In genomic region chr17:9991796-9992195, GRCh38 we compare ENCODE assay signal across 25 cellular contexts.
DNase-seq lines count a peak whose midpoint lies in the region; FAIRE-seq and TF ChIP-seq lines count a peak whose summit lies in the region.
"Had no signal": no experiment of that assay in that cellular context is flagged by ENCODE, and none has a peak within 500 bp of the region (broad histone marks: within the 10 kb centered on the region; RNA-seq: fewer than 3 reads in every experiment).

No MANE protein-coding gene starts in this region.

- peaks cover 0 to 42% (median 20%) of the 10 kb centered on the region in 11 experiments; a peak in 19 of 22 replicates for H3K9me3 ChIP-seq in BLaER1 treated with 17β-estradiol and CSF1 and Interleukin-3, amounts not matched to agents 10 nM and 100 nM (replicated peaks in 1 of 11)
- peaks cover 0 to 1% of the 10 kb centered on the region in 2 donors for H3K9me3 ChIP-seq in neuronal stem cell (replicated peaks in 1 of 2; ENCODE audit: control insufficient read depth in 2 of 2, insufficient read depth in 1 of 2, low read depth in 1 of 2, low read length in 2 of 2)

- H4K20me1 ChIP-seq in BLaER1 treated with 17β-estradiol and CSF1 and Interleukin-3, amounts not matched to agents 10 nM and 100 nM: peaks cover 0 to 79% (median 69%) of the 10 kb centered on the region in 11 experiments; a peak in 19 of 22 replicates

- no peak overlapping the region for H4K8ac ChIP-seq in neuronal stem cell (ENCODE audit: low read depth, low read length)

- WGBS in neuronal stem cell (ENCODE audit: extremely low coverage in 2 of 2, insufficient read length in 2 of 2, insufficient replicate concordance in 1 of 2), 2 donors: no CpG with 5 or more reads among the region's 7 CpGs

- no peak overlapping the region for H2BK120ac ChIP-seq in neuronal stem cell (ENCODE audit: low read depth, low read length)

- H3K36me3 Mint-ChIP-seq in T-helper 2 cell treated with Interferon-gamma antibody and Interleukin-4, amounts not matched to agents 5 μg/mL and 100 μg/mL, for 36 hours (ENCODE audit: low read depth): no peaks in the 10 kb centered on the region
- H3K36me3 Mint-ChIP-seq: CD4-positive, alpha-beta memory T cell; CD4-positive, CD25-positive, alpha-beta regulatory T cell had no signal

- no peak overlapping the region for H3K18ac ChIP-seq in neuronal stem cell (ENCODE audit: low read length)

- H3K4me1 Mint-ChIP-seq in T-helper 2 cell treated with Interferon-gamma antibody and Interleukin-4, amounts not matched to agents 5 μg/mL and 100 μg/mL, for 36 hours (ENCODE audit: low read depth): no peaks in the 10 kb centered on the region
- H3K4me1 Mint-ChIP-seq: CD4-positive, CD25-positive, alpha-beta regulatory T cell had no signal

- no peaks in the 10 kb centered on the region for H3K27me3 ChIP-seq in BLaER1 treated with 17β-estradiol and CSF1 and Interleukin-3, amounts not matched to agents 10 nM and 100 nM
- H3K27me3 ChIP-seq in bronchial epithelial cell (ENCODE audit: control insufficient read depth, insufficient read depth, low read length) (no peaks in the 10 kb centered on the region), neuronal stem cell (ENCODE audit: control insufficient read depth in 3 of 3, insufficient read depth in 3 of 3, low read depth in 1 of 3, low read length in 3 of 3) (no peaks in the 10 kb centered on the region)

- no peak overlapping the region for H2BK15ac ChIP-seq in neuronal stem cell (ENCODE audit: low read length)

- peaks cover 4% of the 10 kb centered on the region for H3K9me3 Mint-ChIP-seq in T-helper 2 cell treated with Interferon-gamma antibody and Interleukin-4, amounts not matched to agents 5 μg/mL and 100 μg/mL, for 36 hours

- DNase-seq in bronchial epithelial cell (ENCODE audit: low read depth) (no peak), neuronal stem cell (ENCODE audit: low spot score) (no peak), midbrain (lab: John Stamatoyannopoulos, UW) (no peak), NCI-H748 (lab: John Stamatoyannopoulos, UW; ENCODE audit: unreplicated experiment) (no peak), DMS53 (lab: John Stamatoyannopoulos, UW) (no peak)
- no peak for DNase-seq in T-helper 2 cell treated with Interferon-gamma antibody and Interleukin-4, amounts not matched to agents 5 μg/mL and 100 μg/mL, for 36 hours (ENCODE audit: low spot score)
- DNase-seq: 8988T; ACHN; AML-193; C1 segment of cervical spinal cord; CD4-positive, alpha-beta memory T cell; CD4-positive, CD25-positive, alpha-beta regulatory T cell; CD8-positive, alpha-beta memory T cell; COR-L47; DMS 273 treated with DMSO at 0.1 percent for 48 hours; DMS153; DMS79 treated with DMSO at 0.1 percent for 48 hours; GF-D8 had no signal

- H3K27ac Mint-ChIP-seq in T-helper 2 cell treated with Interferon-gamma antibody and Interleukin-4, amounts not matched to agents 5 μg/mL and 100 μg/mL, for 36 hours: no peak overlapping the region
- H3K27ac Mint-ChIP-seq: B cell; CD4-positive, CD25-positive, alpha-beta regulatory T cell; CD8-positive, alpha-beta memory T cell had no signal

- H2BK5ac ChIP-seq in neuronal stem cell (ENCODE audit: low read length): no peak overlapping the region

- peaks cover 34 to 56% (median 53%) of the 10 kb centered on the region in 10 experiments for H3K4me1 ChIP-seq in BLaER1 treated with 17β-estradiol and CSF1 and Interleukin-3, amounts not matched to agents 10 nM and 100 nM
- peaks cover 0 to 2% of the 10 kb centered on the region in 2 donors for H3K4me1 ChIP-seq in neuronal stem cell (ENCODE audit: control insufficient read depth in 2 of 2, insufficient read depth in 1 of 2, low read depth in 1 of 2, low read length in 2 of 2)

- H3K23ac ChIP-seq in neuronal stem cell (ENCODE audit: low read depth, low read length, poor library complexity): no peak overlapping the region

- H2BK12ac ChIP-seq in neuronal stem cell (ENCODE audit: low read length): no peak overlapping the region

- FAIRE-seq in bronchial epithelial cell (lab: Jason Lieb, UNC): peak; percentile 80
- FAIRE-seq: A204.1, G401.6, GM12891, GM19239 had no signal

- H2AFZ ChIP-seq in neuronal stem cell (ENCODE audit: low read length): no peak overlapping the region

- no peak overlapping the region for H4K91ac ChIP-seq in neuronal stem cell (ENCODE audit: low read depth, low read length, poor library complexity)

- no peaks in the 10 kb centered on the region for H3K79me1 ChIP-seq in neuronal stem cell (ENCODE audit: low read depth, low read length)

- H2AK5ac ChIP-seq in neuronal stem cell (ENCODE audit: low read depth, low read length): no peak overlapping the region

- H3K4ac ChIP-seq in neuronal stem cell (ENCODE audit: low read length): no peak overlapping the region

- H3K4me3 Mint-ChIP-seq in T-helper 2 cell treated with Interferon-gamma antibody and Interleukin-4, amounts not matched to agents 5 μg/mL and 100 μg/mL, for 36 hours: no peak overlapping the region
- H3K4me3 Mint-ChIP-seq: B cell; CD14-positive monocyte; CD4-positive, alpha-beta memory T cell; CD4-positive, CD25-positive, alpha-beta regulatory T cell; CD8-positive, alpha-beta memory T cell had no signal

- H3K27ac ChIP-seq in BLaER1 treated with 17β-estradiol and CSF1 and Interleukin-3, amounts not matched to agents 10 nM and 100 nM: 0 out of 22 replicates have a peak overlapping the region, but pooled peaks of 1 of the 11 experiments have one; percentile 38
- H3K27ac ChIP-seq in neuronal stem cell (replicated peaks; ENCODE audit: low read length): no peak overlapping the region

- no peak for TF ChIP-seq CTCF in bronchial epithelial cell (IDR thresholded peaks at IDR 0.05; ENCODE audit: insufficient read depth, low read length, severe bottlenecking)

- H3K14ac ChIP-seq in neuronal stem cell (ENCODE audit: low read length): peak overlapping the region; percentile 6

- H3K27me3 Mint-ChIP-seq in T-helper 2 cell treated with Interferon-gamma antibody and Interleukin-4, amounts not matched to agents 5 μg/mL and 100 μg/mL, for 36 hours (ENCODE audit: low read depth): no peaks in the 10 kb centered on the region
- H3K27me3 Mint-ChIP-seq: B cell; CD4-positive, alpha-beta memory T cell; CD4-positive, CD25-positive, alpha-beta regulatory T cell; CD8-positive, alpha-beta memory T cell had no signal

- peaks cover 4 to 76% (median 56%) of the 10 kb centered on the region in 11 experiments; a peak in 19 of 22 replicates for H3K36me3 ChIP-seq in BLaER1 treated with 17β-estradiol and CSF1 and Interleukin-3, amounts not matched to agents 10 nM and 100 nM
- no peaks in the 10 kb centered on the region for H3K36me3 ChIP-seq in bronchial epithelial cell (ENCODE audit: control insufficient read depth, insufficient read depth, low read length)
- no peaks in the 10 kb centered on the region for H3K36me3 ChIP-seq in neuronal stem cell (replicated peaks in 1 of 2; ENCODE audit: control insufficient read depth in 2 of 2, insufficient read depth in 2 of 2, low read length in 2 of 2)

- no peak overlapping the region for H3K4me3 ChIP-seq in BLaER1 treated with 17β-estradiol and CSF1 and Interleukin-3, amounts not matched to agents 10 nM and 100 nM
- no peak overlapping the region for H3K4me3 ChIP-seq in bronchial epithelial cell (ENCODE audit: low read depth, low read length)
- no peak overlapping the region for H3K4me3 ChIP-seq in neuronal stem cell (ENCODE audit: low read length in 2 of 2)

- peak overlapping the region in 7 of 11 experiments; percentile 8 to 72 (median 24); a peak in 3 of 22 replicates for H3K4me2 ChIP-seq in BLaER1 treated with 17β-estradiol and CSF1 and Interleukin-3, amounts not matched to agents 10 nM and 100 nM
- H3K4me2 ChIP-seq in neuronal stem cell (ENCODE audit: insufficient read depth, low read length, poor library complexity, severe bottlenecking): no peak overlapping the region

- no peak overlapping the region for H3K9ac ChIP-seq in BLaER1 treated with 17β-estradiol and CSF1 and Interleukin-3, amounts not matched to agents 10 nM and 100 nM
- H3K9ac ChIP-seq in neuronal stem cell (ENCODE audit: low read depth, low read length, poor library complexity): no peak overlapping the region
